In the genomic region with DNA sequence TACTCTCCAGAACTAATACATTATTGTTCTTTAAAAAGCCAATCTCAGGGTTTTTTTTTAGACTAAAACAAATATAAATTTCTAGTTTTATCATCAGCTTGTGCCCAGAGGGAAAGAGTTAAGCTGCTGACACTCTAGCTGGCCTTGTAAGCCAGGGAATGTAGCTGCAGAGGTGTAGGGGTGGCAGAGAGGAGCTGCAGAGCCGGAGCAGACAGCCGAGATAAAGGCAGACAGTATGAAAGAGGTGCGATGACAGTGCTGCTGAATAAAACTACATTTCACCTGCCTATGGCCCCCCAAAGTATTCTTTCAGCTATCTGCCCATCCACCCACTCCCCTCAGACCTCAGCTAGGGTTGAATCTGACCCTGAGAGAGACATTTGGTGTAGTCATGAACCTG, we compare ENCODE assay signal across 25 cellular contexts.
"Had no signal": no experiment of that assay in that cellular context is flagged by ENCODE, and none has a peak within 500 bp of the region (broad histone marks: within the 10 kb centered on the region; RNA-seq: fewer than 3 reads in every experiment).

No MANE protein-coding gene starts in this region.

- H3K27ac Mint-ChIP-seq: activated naive CD4-positive, alpha-beta T cell treated with anti-CD3 and anti-CD28 coated beads, Interleukin-2, amount 50 U/mL, for 72 hours; activated naive CD8-positive, alpha-beta T cell treated with anti-CD3 and anti-CD28 coated beads, Interleukin-2, amount 50 U/mL, for 24 hours; T-helper 1 cell treated with Interleukin-12 subunit alpha and Interleukin-12 subunit beta and Interleukin-4 antibody, amounts not matched to agents 30 μg/mL and 1 μg/mL, for 36 hours had no signal

- H3K36me3 ChIP-seq: ascending aorta, Peyer's patch had no signal

- H3K4me3 Mint-ChIP-seq: activated naive CD8-positive, alpha-beta T cell treated with anti-CD3 and anti-CD28 coated beads, Interleukin-2, amount 50 U/mL, for 24 hours; activated T-cell treated with anti-CD3 and anti-CD28 coated beads, Interleukin-2, amount 50 U/mL, for 4 hours; T-helper 1 cell treated with Interleukin-12 subunit alpha and Interleukin-12 subunit beta and Interleukin-4 antibody, amounts not matched to agents 30 μg/mL and 1 μg/mL, for 36 hours had no signal

- H3K27ac ChIP-seq: ascending aorta, body of pancreas, Peyer's patch, RWPE1 had no signal

- ATAC-seq: activated CD4-positive, CD25-positive, alpha-beta regulatory T cell treated with anti-CD3 and anti-CD28 coated beads, Interleukin-2, amount 50 U/mL, for 24 hours; activated naive CD4-positive, alpha-beta T cell treated with anti-CD3 and anti-CD28 coated beads, Interleukin-2, amount 50 U/mL, for 72 hours; activated naive CD8-positive, alpha-beta T cell treated with anti-CD3 and anti-CD28 coated beads, Interleukin-2, amount 50 U/mL, for 24 hours; activated T-cell treated with anti-CD3 and anti-CD28 coated beads, Interleukin-2, amount 50 U/mL, for 4 hours; body of pancreas had no signal

- H3K4me3 ChIP-seq: ascending aorta, body of pancreas, Peyer's patch had no signal

- H3K9me3 Mint-ChIP-seq: activated T-cell treated with anti-CD3 and anti-CD28 coated beads, Interleukin-2, amount 50 U/mL, for 4 hours had no signal

- H3K27me3 ChIP-seq: ascending aorta, body of pancreas, Peyer's patch had no signal

- H3K9me3 ChIP-seq: ascending aorta, body of pancreas, Peyer's patch had no signal

- H3K4me1 ChIP-seq: ascending aorta, body of pancreas, Peyer's patch had no signal

- H3K4me1 Mint-ChIP-seq: activated naive CD8-positive, alpha-beta T cell treated with anti-CD3 and anti-CD28 coated beads, Interleukin-2, amount 50 U/mL, for 24 hours had no signal

- H3K27me3 Mint-ChIP-seq: activated naive CD8-positive, alpha-beta T cell treated with anti-CD3 and anti-CD28 coated beads, Interleukin-2, amount 50 U/mL, for 24 hours had no signal

- DNase-seq: activated CD4-positive, alpha-beta T cell treated with anti-CD3 and anti-CD28 coated beads for 4 hours; activated CD4-positive, alpha-beta T cell treated with anti-CD3 and anti-CD28 coated beads, Interleukin-2, amount 50 U/mL, for 4 hours; activated effector memory CD4-positive, alpha-beta T cell treated with anti-CD3 and anti-CD28 coated beads, Interleukin-2, amount 50 U/mL, for 16 hours; activated naive CD4-positive, alpha-beta T cell treated with Interleukin-2 at 50 U/mL for 16 hours; activated naive CD8-positive, alpha-beta T cell treated with anti-CD3 and anti-CD28 coated beads, Interleukin-2, amount 50 U/mL, for 24 hours; activated T-cell treated with anti-CD3 and anti-CD28 coated beads, Interleukin-2, amount 50 U/mL, for 4 hours; amniotic stem cell; body of pancreas; cerebellar nuclear complex; MM.1S; NCI-H1105 treated with DMSO at 0.1 percent for 48 hours; NCI-H1436 treated with DMSO at 0.1 percent for 48 hours; NCI-H2029; NCI-H2107; NCI-H2171 treated with DMSO at 0.1 percent for 48 hours; NCI-H226; NCI-H526 treated with DMSO at 0.1 percent for 48 hours; NK-92 treated with Interleukin-12 subunit alpha and Interleukin-12 subunit beta, amount 100 ng/mL, for 24 hours; Peyer's patch; SHP77 treated with DMSO at 0.1 percent for 48 hours had no signal
